ENCODE assay signal across 8 cellular contexts in genomic region chr1:55140546-55140983, GRCh38.
DNase-seq lines count a peak whose midpoint lies in the region; ATAC-seq, FAIRE-seq and TF ChIP-seq lines count a peak whose summit lies in the region.

No MANE protein-coding gene starts in this region.

- ATAC-seq in GM18867 (IDR thresholded peaks at IDR 0.05; ENCODE audit: unreplicated experiment) (peak; percentile 86), HG03342 (IDR thresholded peaks at IDR 0.05; ENCODE audit: unreplicated experiment) (peak; percentile 77)
- peak; percentile 98 for ATAC-seq in activated CD4-positive, CD25-positive, alpha-beta regulatory T cell treated with anti-CD3 and anti-CD28 coated beads, Interleukin-2, amount 50 U/mL, for 24 hours

- DNase-seq in AG09309 (ENCODE audit: low read depth) (peak; percentile 92), NCI-H446 treated with DMSO at 0.1 percent for 48 hours (lab: John Stamatoyannopoulos, UW) (peak; percentile 69)
- peak in 2 of 3 experiments; percentile 38 to 67 for DNase-seq in stimulated activated CD4-positive, alpha-beta T cell treated with anti-CD3 and anti-CD28 coated beads, TNF-alpha, amount 100 ng/mL, for 4 hours (ENCODE audit: low read depth in 3 of 3)

- FAIRE-seq in colon (lab: Jason Lieb, UNC): peak; percentile 68

- no peaks in the 10 kb centered on the region for H3K9me3 ChIP-seq in liver (ENCODE audit: control insufficient read depth in 4 of 4, low read length in 3 of 4)

- no peak overlapping the region for H3K4me3 ChIP-seq in AG09309 (ENCODE audit: control insufficient read depth, low read depth, low read length)
- no peak overlapping the region for H3K4me3 ChIP-seq in liver (ENCODE audit: low read depth in 1 of 3, low read length in 3 of 3)

- H3K36me3 ChIP-seq in liver (ENCODE audit: control insufficient read depth in 4 of 4, insufficient read depth in 3 of 4, low read depth in 1 of 4, low read length in 3 of 4): peaks cover 10 to 61% (median 39%) of the 10 kb centered on the region in 4 donors

- TF ChIP-seq RAD21 in liver (IDR thresholded peaks at IDR 0.05): peak; percentile 96

- WGBS in liver: 1% methylated on average over 3 of the region's 3 CpGs

- TF ChIP-seq CTCF in AG09309 (IDR thresholded peaks at IDR 0.05; ENCODE audit: control insufficient read depth, insufficient read depth, low read depth, low read length, missing control alignments): peak; percentile 84
- peak; percentile 76 for TF ChIP-seq CTCF in liver (IDR thresholded peaks at IDR 0.05; ENCODE audit: low read depth, low read length, missing input control)

- no peaks in the 10 kb centered on the region for H3K27me3 ChIP-seq in liver (ENCODE audit: control insufficient read depth in 4 of 4, insufficient read depth in 4 of 4, low read length in 3 of 4)

- no peak overlapping the region for H3K27ac ChIP-seq in liver (ENCODE audit: low read depth in 1 of 2, low read length in 2 of 2)

- H3K9ac ChIP-seq in liver (ENCODE audit: low read depth in 1 of 2, low read length in 2 of 2): no peak overlapping the region

- H3K4me1 ChIP-seq in liver (ENCODE audit: control insufficient read depth in 4 of 4, insufficient read depth in 4 of 4, low read length in 3 of 4): no peaks in the 10 kb centered on the region

TF ChIP-seq in liver, 16 proteins besides CTCF, POLR2A, EP300 and RAD21:
- TF ChIP-seq SP1 (IDR thresholded peaks at IDR 0.05) (no peak), MAX (IDR thresholded peaks at IDR 0.05) (no peak), GABPA (IDR thresholded peaks at IDR 0.05 in 1 of 2, conservative IDR thresholded peaks at IDR 0.05 in 1 of 2) (no peak), HNF4A (conservative IDR thresholded peaks at IDR 0.05) (no peak), RXRA (IDR thresholded peaks at IDR 0.05) (peak in 1 of 2 donors; percentile 14), FOXA1 (IDR thresholded peaks at IDR 0.05) (no peak), FOXA2 (IDR thresholded peaks at IDR 0.05) (no peak), YY1 (IDR thresholded peaks at IDR 0.05) (peak; percentile 27), TAF1 (conservative IDR thresholded peaks at IDR 0.05) (no peak)
